8 cellular contexts compared by ENCODE assay signal in genomic region chr20:53660078-53660909, GRCh38.
A peak's percentile ranks its signal among the peaks of the same experiment; 100 is the strongest.
DNase-seq lines count a peak whose midpoint lies in the region; ATAC-seq and TF ChIP-seq lines count a peak whose summit lies in the region.

No MANE protein-coding gene starts in this region.

- DNase-seq in H7 (peak; percentile 63), sigmoid colon (peak; percentile 71), kidney tubule cell (ENCODE audit: low spot score) (no peak), NCI-H2196 (lab: John Stamatoyannopoulos, UW; ENCODE audit: unreplicated experiment) (no peak), NCI-H146 (lab: John Stamatoyannopoulos, UW) (no peak), RPMI8226 (no peak)
- DNase-seq in activated CD8-positive, alpha-beta memory T cell treated with anti-CD3 and anti-CD28 coated beads, Interleukin-2, amount 50 U/mL, for 4 hours, result peak; percentile 57

- H3K36me3 ChIP-seq in H7 (replicated peaks; ENCODE audit: control insufficient read depth, insufficient read depth, low read length) (no peaks in the 10 kb centered on the region), gastroesophageal sphincter (no peaks in the 10 kb centered on the region), sigmoid colon (no peaks in the 10 kb centered on the region)

- 6% methylated on average over 5 to 16 of the region's 38 CpGs for WGBS in gastroesophageal sphincter (ENCODE audit: low coverage in 1 of 2), 2 donors
- WGBS in sigmoid colon, 2 donors, result 3% methylated on average over 38 of the region's 38 CpGs

- H3K4me3 ChIP-seq in H7 (ENCODE audit: insufficient read depth, low read depth, low read length) (peak overlapping the region; percentile 49), gastroesophageal sphincter (peak overlapping the region; percentile 54 to 79), sigmoid colon (peak overlapping the region; percentile 13 to 52 (median 46))

- H3K4me1 ChIP-seq in gastroesophageal sphincter (peaks cover 4 to 19% (median 9%) of the 10 kb centered on the region in 3 donors), sigmoid colon (peaks cover 0 to 17% (median 11%) of the 10 kb centered on the region in 4 donors)

- H3K27ac ChIP-seq in gastroesophageal sphincter (peak overlapping the region; percentile 74 to 82 (median 78)), sigmoid colon (peak overlapping the region; percentile 57 to 73 (median 70))

- TF ChIP-seq EP300 in gastroesophageal sphincter (IDR thresholded peaks at IDR 0.05), result no peak
- TF ChIP-seq EP300 in sigmoid colon (IDR thresholded peaks at IDR 0.05), result no peak

- ATAC-seq in gastroesophageal sphincter, result peak; percentile 74

- TF ChIP-seq POLR2A in gastroesophageal sphincter (IDR thresholded peaks at IDR 0.05) (no peak), sigmoid colon (IDR thresholded peaks at IDR 0.05) (no peak)

- H3K27me3 ChIP-seq in H7 (ENCODE audit: control insufficient read depth, insufficient read depth, low read length), result no peaks in the 10 kb centered on the region
- no peaks in the 10 kb centered on the region for H3K27me3 ChIP-seq in gastroesophageal sphincter
- H3K27me3 ChIP-seq in sigmoid colon, result no peaks in the 10 kb centered on the region

- intact Hi-C loops in sigmoid colon (cut with DNase I), result no loop called here

- H3K9me3 ChIP-seq in gastroesophageal sphincter (no peaks in the 10 kb centered on the region), sigmoid colon (no peaks in the 10 kb centered on the region)

- peak in 1 of 4 experiments; percentile 12 for TF ChIP-seq CTCF in gastroesophageal sphincter (IDR thresholded peaks at IDR 0.05)
- TF ChIP-seq CTCF in sigmoid colon (IDR thresholded peaks at IDR 0.05), result no peak

Comparison
In these comparisons a context has a peak if more than half of its experiments do, and no peak if none do; other contexts are left out.
1. DNase-seq: peak in H7 (single experiment), activated CD8-positive, alpha-beta memory T cell treated with anti-CD3 and anti-CD28 coated beads, Interleukin-2, amount 50 U/mL, for 4 hours (single experiment) and sigmoid colon (single experiment); none in kidney tubule cell (single experiment), NCI-H2196 (single experiment), NCI-H146 (single experiment) and RPMI8226 (single experiment).
2. Peak in every context shown above with its lines, with median percentiles within 50 percentile points of each other: H3K4me3 ChIP-seq.